In genomic region chr5:158852622-158853021, GRCh38 we compare ENCODE assay signal across 14 cellular contexts.
DNase-seq lines count a peak whose midpoint lies in the region; ATAC-seq, FAIRE-seq and TF ChIP-seq lines count a peak whose summit lies in the region.
"Had no signal": no experiment of that assay in that cellular context is flagged by ENCODE, and none has a peak within 500 bp of the region (broad histone marks: within the 10 kb centered on the region; RNA-seq: fewer than 3 reads in every experiment).

No MANE protein-coding gene starts in this region.

- H3K27me3 ChIP-seq in OCI-LY3 (ENCODE audit: low read depth, low read length) (no peaks in the 10 kb centered on the region), osteoblast (ENCODE audit: insufficient read depth, low read length) (no peaks in the 10 kb centered on the region)

- H3K9me3 ChIP-seq in OCI-LY3 (ENCODE audit: insufficient read depth, low read length), result no peaks in the 10 kb centered on the region
- H3K9me3 ChIP-seq in osteoblast (ENCODE audit: low read depth, low read length), result no peaks in the 10 kb centered on the region
- H3K9me3 ChIP-seq: psoas muscle had no signal

- H3K4me3 ChIP-seq in OCI-LY3 (ENCODE audit: low read length), result peak overlapping the region; percentile 43
- H3K4me3 ChIP-seq in osteoblast (ENCODE audit: insufficient read depth, low read length), result no peak overlapping the region
- H3K4me3 ChIP-seq: psoas muscle had no signal

- CTCF ChIA-PET in HEK293T (lab: Yijun Ruan, JAX), result no interaction called here

- no peak for DNase-seq in GM12892 (ENCODE audit: insufficient read length)
- no peak for DNase-seq in osteoblast (ENCODE audit: insufficient read length, low spot score, missing footprints)
- no peak for DNase-seq in midbrain (lab: John Stamatoyannopoulos, UW)
- no peak for DNase-seq in Ammon's horn (ENCODE audit: low spot score)
- no peak for DNase-seq in HEK293T (ENCODE audit: extremely low spot score)
- DNase-seq in ecto neural progenitor cell (ENCODE audit: low spot score), result no peak
- DNase-seq: activated effector memory CD4-positive, alpha-beta T cell treated with anti-CD3 and anti-CD28 coated beads, Interleukin-2, amount 50 U/mL, for 16 hours; hippocampal formation; left cardiac atrium; NK-92 treated with Interleukin-12 subunit alpha and Interleukin-12 subunit beta, amount 100 ng/mL, for 24 hours; psoas muscle had no signal

- H3K4me2 ChIP-seq in OCI-LY3 (ENCODE audit: low read length), result peak overlapping the region; percentile 62
- H3K4me2 ChIP-seq in osteoblast (ENCODE audit: insufficient read depth, low read length), result peak overlapping the region; percentile 34

- peak; percentile 36 for ATAC-seq in GM21447 (IDR thresholded peaks at IDR 0.05; ENCODE audit: unreplicated experiment)
- ATAC-seq: esophagus mucosa, left cardiac atrium, psoas muscle had no signal

- TF ChIP-seq POLR2A in GM12892 (IDR thresholded peaks at IDR 0.05; ENCODE audit: low read depth, low read length), result no peak

- TF ChIP-seq CTCF in OCI-LY3 (IDR thresholded peaks at IDR 0.05; ENCODE audit: low read depth, low read length), result no peak
- no peak for TF ChIP-seq CTCF in osteoblast (IDR thresholded peaks at IDR 0.05; ENCODE audit: extremely low read depth, low read depth, low read length)

- H2AFZ ChIP-seq in OCI-LY3 (ENCODE audit: low read depth, low read length), result no peak overlapping the region
- H2AFZ ChIP-seq in osteoblast (ENCODE audit: low read length), result no peak overlapping the region

- peak overlapping the region; percentile 38 for H3K9ac ChIP-seq in OCI-LY3 (ENCODE audit: low read length)

- H3K36me3 ChIP-seq in OCI-LY3 (replicated peaks; ENCODE audit: low read depth, low read length) (no peaks in the 10 kb centered on the region), osteoblast (ENCODE audit: insufficient read depth, low read length) (no peaks in the 10 kb centered on the region)

- FAIRE-seq in GM12892 (lab: Jason Lieb, UNC), result peak; percentile 78

- no peaks in the 10 kb centered on the region for H4K20me1 ChIP-seq in OCI-LY3 (ENCODE audit: insufficient read depth, low read length)
- H4K20me1 ChIP-seq in osteoblast (ENCODE audit: insufficient read depth, low read length), result no peaks in the 10 kb centered on the region

- POLR2A ChIA-PET in HEK293T (lab: Yijun Ruan, JAX), result interaction anchor here (0.7 kb wide), 1 partner anchor 1108 kb away, joined by 3 read pairs; no protein-coding TSS in a partner anchor

- peaks cover 92% of the 10 kb centered on the region for H3K4me1 ChIP-seq in OCI-LY3 (ENCODE audit: low read length)
- peaks cover 19% of the 10 kb centered on the region for H3K4me1 ChIP-seq in osteoblast (ENCODE audit: insufficient read depth, low read length)
- H3K4me1 ChIP-seq: psoas muscle had no signal

- H3K79me2 ChIP-seq in OCI-LY3 (ENCODE audit: low read length), result peaks cover 20% of the 10 kb centered on the region
- peaks cover 3% of the 10 kb centered on the region for H3K79me2 ChIP-seq in osteoblast (ENCODE audit: insufficient read depth, low read length)

- peak overlapping the region; percentile 94 for H3K27ac ChIP-seq in OCI-LY3 (ENCODE audit: low read length)
- H3K27ac ChIP-seq in osteoblast (ENCODE audit: low read depth, low read length), result no peak overlapping the region
- H3K27ac ChIP-seq: psoas muscle had no signal

TF ChIP-seq in HEK293T, 16 proteins besides CTCF, POLR2A, EP300 and RAD21:
- TF ChIP-seq L3MBTL2 (conservative IDR thresholded peaks at IDR 0.05) (no peak), ARNT (IDR thresholded peaks at IDR 0.05) (no peak), BHLHE40 (IDR thresholded peaks at IDR 0.05; ENCODE audit: borderline replicate concordance) (no peak), ELF4 (IDR thresholded peaks at IDR 0.05) (no peak), CTBP1 (IDR thresholded peaks at IDR 0.05; ENCODE audit: borderline replicate concordance) (no peak), ZNF384 (IDR thresholded peaks at IDR 0.05) (no peak), SP1 (IDR thresholded peaks at IDR 0.05) (no peak), FOXM1 (IDR thresholded peaks at IDR 0.05; ENCODE audit: borderline replicate concordance) (no peak), HDGF (IDR thresholded peaks at IDR 0.05; ENCODE audit: borderline replicate concordance) (no peak), LEF1 (IDR thresholded peaks at IDR 0.05; ENCODE audit: borderline replicate concordance) (no peak)
- TF ChIP-seq, protein P1, sequence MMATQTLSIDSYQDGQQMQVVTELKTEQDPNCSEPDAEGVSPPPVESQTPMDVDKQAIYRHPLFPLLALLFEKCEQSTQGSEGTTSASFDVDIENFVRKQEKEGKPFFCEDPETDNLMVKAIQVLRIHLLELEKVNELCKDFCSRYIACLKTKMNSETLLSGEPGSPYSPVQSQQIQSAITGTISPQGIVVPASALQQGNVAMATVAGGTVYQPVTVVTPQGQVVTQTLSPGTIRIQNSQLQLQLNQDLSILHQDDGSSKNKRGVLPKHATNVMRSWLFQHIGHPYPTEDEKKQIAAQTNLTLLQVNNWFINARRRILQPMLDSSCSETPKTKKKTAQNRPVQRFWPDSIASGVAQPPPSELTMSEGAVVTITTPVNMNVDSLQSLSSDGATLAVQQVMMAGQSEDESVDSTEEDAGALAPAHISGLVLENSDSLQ (IDR thresholded peaks at IDR 0.05), result no peak
TF ChIP-seq in HEK293T: peak in this region for 0.
